In genomic region chr3:119658994-119659393, GRCh38 we compare ENCODE assay signal across 28 cellular contexts. TPM values are rescaled to one million over a fixed set of nuclear protein-coding genes. Genes with fewer than 3 reads are reported as not detected.
DNase-seq lines count a peak whose midpoint lies in the region; ATAC-seq and TF ChIP-seq lines count a peak whose summit lies in the region.
"Had no signal": no experiment of that assay in that cellular context is flagged by ENCODE, and none has a peak within 500 bp of the region (broad histone marks: within the 10 kb centered on the region; RNA-seq: fewer than 3 reads in every experiment).

No MANE protein-coding gene starts in this region.

- no peak overlapping the region for H3K4me3 Mint-ChIP-seq in endothelial cell (ENCODE audit: unreplicated experiment)
- H3K4me3 Mint-ChIP-seq: CD4-positive, alpha-beta memory T cell; GM23338 had no signal

- in situ Hi-C loops in transverse colon (cut with MboI; ENCODE audit: low pct_ligation_motif_present in 1 of 4, low pct_unique_long_range_greater_than_20kb in 1 of 4, low sequenced_read_pairs in 3 of 4), result no loop called here

- ATAC-seq in Right ventricle myocardium superior (ENCODE audit: poor library complexity), result peak; percentile 31
- no peak for ATAC-seq in Right ventricle myocardium inferior
- ATAC-seq in left ventricle myocardium superior, result peak; percentile 40
- ATAC-seq: GM23338, HepG2, PC-3 had no signal

- H3K27me3 Mint-ChIP-seq in endothelial cell (ENCODE audit: unreplicated experiment), result peaks cover 4% of the 10 kb centered on the region
- H3K27me3 Mint-ChIP-seq: CD4-positive, alpha-beta memory T cell had no signal

- no peaks in the 10 kb centered on the region for H3K9me3 ChIP-seq in transverse colon
- H3K9me3 ChIP-seq: BLaER1 treated with 17β-estradiol and CSF1 and Interleukin-3, amounts not matched to agents 10 nM and 100 nM; MG63 had no signal

- no peak for DNase-seq in Right ventricle myocardium superior
- DNase-seq in Right ventricle myocardium inferior (ENCODE audit: missing footprints), result no peak
- no peak for DNase-seq in left ventricle myocardium superior
- no peak for DNase-seq in transverse colon
- DNase-seq in endothelial cell (ENCODE audit: low spot score), result no peak
- DNase-seq in cerebellar nuclear complex (lab: John Stamatoyannopoulos, UW), result no peak
- DNase-seq in nucleus accumbens (lab: John Stamatoyannopoulos, UW), result no peak
- DNase-seq: 8988T; Calu3; CD4-positive, alpha-beta memory T cell; DMS153; HCEC 1CT; MG63; NCI-H1417 treated with DMSO at 0.1 percent for 48 hours; NCI-H187; NCI-H446 treated with DMSO at 0.1 percent for 48 hours; NCI-H526 treated with DMSO at 0.1 percent for 48 hours; PC-3; SHP77 treated with DMSO at 0.1 percent for 48 hours had no signal

- intact Hi-C loops in Right ventricle myocardium superior (cut with DNase I) (no loop called here), Right ventricle myocardium inferior (cut with DNase I) (no loop called here), left ventricle myocardium superior (cut with micrococcal nuclease) (no loop called here), transverse colon (cut with DNase I; ENCODE audit: low total_unique reads) (no loop called here)

- H3K36me3 ChIP-seq in rectal smooth muscle tissue (ENCODE audit: control insufficient read depth, insufficient read depth, low read length), result no peaks in the 10 kb centered on the region
- H3K36me3 ChIP-seq in transverse colon, result no peaks in the 10 kb centered on the region
- H3K36me3 ChIP-seq: BLaER1 treated with 17β-estradiol and CSF1 and Interleukin-3, amounts not matched to agents 10 nM and 100 nM; MG63 had no signal

- WGBS in transverse colon (ENCODE audit: low coverage in 1 of 2), 2 donors, result 82 to 84% methylated on average over 2 of the region's 2 CpGs

- peaks cover 1% of the 10 kb centered on the region for H3K4me1 Mint-ChIP-seq in endothelial cell (ENCODE audit: unreplicated experiment)

- TF ChIP-seq CTCF in transverse colon (IDR thresholded peaks at IDR 0.05), result no peak
- no peak for TF ChIP-seq CTCF in endothelial cell (IDR thresholded peaks at IDR 0.05; ENCODE audit: unreplicated experiment)

- H3K27me3 ChIP-seq in rectal smooth muscle tissue (ENCODE audit: control insufficient read depth, insufficient read depth, low read length) (no peaks in the 10 kb centered on the region), transverse colon (no peaks in the 10 kb centered on the region)
- H3K27me3 ChIP-seq: BLaER1 treated with 17β-estradiol and CSF1 and Interleukin-3, amounts not matched to agents 10 nM and 100 nM; MG63 had no signal

- no peak overlapping the region for H3K9ac ChIP-seq in rectal smooth muscle tissue (ENCODE audit: low read length)

- no peaks in the 10 kb centered on the region for H3K36me3 Mint-ChIP-seq in endothelial cell (ENCODE audit: low read depth, unreplicated experiment)

- H3K27ac Mint-ChIP-seq in endothelial cell (ENCODE audit: unreplicated experiment), result no peak overlapping the region
- H3K27ac Mint-ChIP-seq: GM23338 had no signal

- H3K27ac ChIP-seq in rectal smooth muscle tissue (ENCODE audit: low read depth, low read length) (peak overlapping the region; percentile 89), transverse colon (peak overlapping the region; percentile 65 to 84 (median 74))
- H3K27ac ChIP-seq: HL-60 had no signal

- no peaks in the 10 kb centered on the region for H3K9me3 Mint-ChIP-seq in endothelial cell (ENCODE audit: unreplicated experiment)
- H3K9me3 Mint-ChIP-seq: CD4-positive, alpha-beta memory T cell; GM23338 had no signal

- H3K4me1 ChIP-seq in rectal smooth muscle tissue (ENCODE audit: control insufficient read depth, insufficient read depth, low read length) (peaks cover 44% of the 10 kb centered on the region), transverse colon (peaks cover 0 to 12% (median 0%) of the 10 kb centered on the region in 4 donors)

- H3K4me3 ChIP-seq in rectal smooth muscle tissue (ENCODE audit: low read length) (peak overlapping the region; percentile 71), transverse colon (peak overlapping the region in 3 of 4 donors; percentile 5 to 34 (median 17))
- H3K4me3 ChIP-seq: BLaER1 treated with 17β-estradiol and CSF1 and Interleukin-3, amounts not matched to agents 10 nM and 100 nM; GM23338; K562; MG63 had no signal

- TF ChIP-seq POLR2A in transverse colon (IDR thresholded peaks at IDR 0.05), result no peak

- TF ChIP-seq EP300 in transverse colon (IDR thresholded peaks at IDR 0.05; ENCODE audit: low read depth), result no peak

RNA-seq across cellular contexts. Expression of gene POPDC2, which starts 1.4 kb away (rescaled TPM):
- 538 TPM for total RNA-seq in Right ventricle myocardium superior
- total RNA-seq in Right ventricle myocardium inferior, result 605 TPM
- 586 TPM for total RNA-seq in left ventricle myocardium superior
- total RNA-seq in transverse colon, result 10 to 100 TPM; 15.0 to 17.7 (median 15.6) TPM
- total RNA-seq in endothelial cell (ENCODE audit: unreplicated experiment), result 2.0 TPM
- total RNA-seq: GM23338, K562, LHCN-M2, RPMI7951 had no signal

RNA-seq across cellular contexts. Expression of gene COX17, which starts 18.2 kb away (rescaled TPM):
- total RNA-seq in Right ventricle myocardium superior (168 TPM), Right ventricle myocardium inferior (167 TPM), left ventricle myocardium superior (177 TPM), transverse colon (10 to 100 TPM in 2 of 4 donors, 1 to 10 TPM in 2; 2.2 to 49.2 (median 24.2) TPM), endothelial cell (ENCODE audit: unreplicated experiment) (16.9 TPM)

RNA-seq across cellular contexts. Expression of gene CFAP91, which starts 43.8 kb away (rescaled TPM):
- total RNA-seq in Right ventricle myocardium superior (0.75 TPM), Right ventricle myocardium inferior (0.70 TPM), left ventricle myocardium superior (0.45 TPM), transverse colon (1 to 10 TPM in 2 of 4 donors, not detected in 2; 1.4 to 5.4 TPM), endothelial cell (ENCODE audit: unreplicated experiment) (0.23 TPM)
- total RNA-seq: HepG2, HT-29, K562, RPMI7951 had no signal

Comparison
In these comparisons a context has a peak if more than half of its experiments do, and no peak if none do; other contexts are left out.
1. RNA of gene POPDC2, which starts 1.4 kb away (total RNA-seq): 605 TPM in Right ventricle myocardium inferior (single experiment), 586 TPM in left ventricle myocardium superior (single experiment) and 538 TPM in Right ventricle myocardium superior (single experiment); 15.0 to 17.7 TPM in transverse colon and 2.0 TPM in endothelial cell (single experiment); every median in the first group is over 10 times any median in the second.